Comparison of ENCODE assay signal across 8 cellular contexts in the genomic region with DNA sequence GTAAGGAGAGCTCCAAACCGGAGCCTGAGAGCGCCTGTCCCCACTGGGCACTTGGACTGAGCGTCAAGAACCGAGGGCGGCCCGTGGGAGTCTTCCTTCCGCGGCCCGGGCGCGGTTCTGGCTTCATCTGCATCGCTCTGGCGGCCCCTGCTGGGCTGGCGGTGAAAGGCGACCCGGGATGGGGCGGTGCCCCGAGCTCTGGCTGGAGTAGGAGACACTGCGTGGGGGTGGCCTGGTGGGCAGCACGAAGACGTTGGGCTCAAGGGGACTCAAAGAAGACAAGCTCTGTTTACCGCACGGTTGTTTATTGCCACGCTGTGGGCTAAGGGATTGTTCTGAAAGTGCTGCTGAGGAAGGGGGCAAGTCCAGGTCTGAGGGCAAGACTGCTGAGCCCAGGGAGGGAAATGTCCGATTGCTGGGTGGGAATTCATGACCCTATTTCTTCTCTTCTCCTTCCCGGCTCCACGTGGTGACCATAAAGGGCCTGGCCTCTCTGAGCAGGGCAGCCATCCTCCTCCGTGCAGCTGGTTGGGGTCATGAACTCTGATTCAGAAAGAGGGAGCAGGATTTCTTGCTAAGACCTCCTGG. TPM values are rescaled to one million over a fixed set of nuclear protein-coding genes. Genes with fewer than 3 reads are reported as not detected.
DNase-seq lines count a peak whose midpoint lies in the region; ATAC-seq and TF ChIP-seq lines count a peak whose summit lies in the region.

No MANE protein-coding gene starts in this region.

- TF ChIP-seq CTCF in fibroblast of villous mesenchyme (IDR thresholded peaks at IDR 0.05; ENCODE audit: insufficient read depth, low read depth, low read length) (peak; percentile 92), neutrophil (IDR thresholded peaks at IDR 0.05) (peak; percentile 98)

- H3K9me3 ChIP-seq in neutrophil: no peaks in the 10 kb centered on the region
- H3K9me3 ChIP-seq in stomach smooth muscle (ENCODE audit: control insufficient read depth in 2 of 2, low read length in 2 of 2): no peaks in the 10 kb centered on the region

- H3K9ac ChIP-seq in stomach smooth muscle (ENCODE audit: low read length in 2 of 2): peak overlapping the region; percentile 41 to 71

- ATAC-seq in HG03342 (IDR thresholded peaks at IDR 0.05; ENCODE audit: unreplicated experiment): peak; percentile 82

- H3K4me1 ChIP-seq in neutrophil (ENCODE audit: control insufficient read depth in 1 of 2, insufficient read depth in 1 of 2, low read depth in 1 of 2, low read length in 1 of 2) (peaks cover 9 to 11% of the 10 kb centered on the region in 2 experiments), stomach smooth muscle (ENCODE audit: control insufficient read depth, insufficient read depth, low read length) (peaks cover 13% of the 10 kb centered on the region)

- H3K36me3 ChIP-seq in neutrophil (no peaks in the 10 kb centered on the region), stomach smooth muscle (ENCODE audit: control insufficient read depth in 2 of 2, insufficient read depth in 2 of 2, low read length in 2 of 2) (no peaks in the 10 kb centered on the region)

- DNase-seq in NCI-H2227 (lab: John Stamatoyannopoulos, UW; ENCODE audit: unreplicated experiment): peak; percentile 9
- DNase-seq in NCI-H2227 treated with DMSO at 0.1 percent for 48 hours (lab: John Stamatoyannopoulos, UW): no peak
- DNase-seq in RPMI7951 (ENCODE audit: low read depth): peak; percentile 70
- DNase-seq in activated effector memory CD4-positive, alpha-beta T cell treated with Interleukin-2 at 50 U/mL for 16 hours: peak; percentile 79
- peak; percentile 74 for DNase-seq in fibroblast of villous mesenchyme (ENCODE audit: low read depth)

- H3K4me3 ChIP-seq in fibroblast of villous mesenchyme (ENCODE audit: low read depth, low read length) (no peak overlapping the region), neutrophil (ENCODE audit: low read depth in 1 of 2, low read length in 1 of 2) (peak overlapping the region in 1 of 2 experiments; percentile 28), stomach smooth muscle (ENCODE audit: low read length in 2 of 2) (peak overlapping the region; percentile 55 to 58)

- H3K27me3 ChIP-seq in neutrophil (no peaks in the 10 kb centered on the region), stomach smooth muscle (ENCODE audit: control insufficient read depth in 1 of 2, insufficient read depth in 2 of 2, low read length in 2 of 2) (no peaks in the 10 kb centered on the region)

- H3K27ac ChIP-seq in neutrophil (peak overlapping the region; percentile 27), stomach smooth muscle (ENCODE audit: low read length) (no peak overlapping the region)

RNA-seq across cellular contexts. Expression of a gene that starts 29.8 kb away (rescaled TPM):
- total RNA-seq in RPMI7951 (2014; rRNA removed; shearing (Covaris generic)): 173 and 188 TPM in 2 replicates
- total RNA-seq in fibroblast of villous mesenchyme: 104 and 111 TPM in 2 replicates

RNA-seq across cellular contexts. Expression of a gene that starts 57.2 kb away (rescaled TPM):
- 62.7 and 66.2 TPM in 2 replicates for total RNA-seq in RPMI7951 (2014; rRNA removed; shearing (Covaris generic))
- 448 and 513 TPM in 2 replicates for total RNA-seq in fibroblast of villous mesenchyme
